In genomic region chr15:57323806-57324589, GRCh38 we compare ENCODE assay signal across 8 cellular contexts. TPM values are rescaled to one million over a fixed set of nuclear protein-coding genes. Genes with fewer than 3 reads are reported as not detected.
A peak's percentile ranks its signal among the peaks of the same experiment; 100 is the strongest.
DNase-seq lines count a peak whose midpoint lies in the region; ATAC-seq and TF ChIP-seq lines count a peak whose summit lies in the region.

No MANE protein-coding gene starts in this region.

- H3K27me3 Mint-ChIP-seq in activated T-cell treated with anti-CD3 and anti-CD28 coated beads, Interleukin-2, amount 50 U/mL, for 72 hours (ENCODE audit: low read depth): no peaks in the 10 kb centered on the region

- no peaks in the 10 kb centered on the region for H3K9me3 Mint-ChIP-seq in activated T-cell treated with anti-CD3 and anti-CD28 coated beads, Interleukin-2, amount 50 U/mL, for 72 hours

- peak overlapping the region; percentile 18 to 74 for H3K27ac ChIP-seq in breast epithelium

- peak; percentile 5 to 11 for DNase-seq in activated T-cell treated with anti-CD3 and anti-CD28 coated beads, Interleukin-2, amount 50 U/mL, for 72 hours
- no peak for DNase-seq in activated T-cell treated with anti-CD3 and anti-CD28 coated beads, Interleukin-2, amount 50 U/mL, for 1 hour
- peak; percentile 89 to 92 for DNase-seq in NCI-H526 (lab: John Stamatoyannopoulos, UW)
- peak in 1 of 2 donors; percentile 78 for DNase-seq in breast epithelium (ENCODE audit: low spot score in 2 of 2)
- no peak for DNase-seq in omental fat pad (ENCODE audit: low spot score)
- no peak for DNase-seq in inferior parietal cortex (ENCODE audit: extremely low spot score)
- no peak for DNase-seq in stimulated activated CD4-positive, alpha-beta T cell treated with anti-CD3 and anti-CD28 coated beads, Interleukin-4, amount 100 ng/mL, for 4 hours

- no peak for TF ChIP-seq POLR2A in breast epithelium (IDR thresholded peaks at IDR 0.05)

- H3K4me1 ChIP-seq in breast epithelium: no peaks in the 10 kb centered on the region

- peak; percentile 56 to 65 for ATAC-seq in activated T-cell treated with anti-CD3 and anti-CD28 coated beads, Interleukin-2, amount 50 U/mL, for 72 hours (replicated peaks in 1 of 2)
- ATAC-seq in omental fat pad (ENCODE audit: low FRiP score): peak; percentile 17
- ATAC-seq in GM21576 (IDR thresholded peaks at IDR 0.05; ENCODE audit: unreplicated experiment): no peak

- TF ChIP-seq CTCF in breast epithelium (IDR thresholded peaks at IDR 0.05): no peak
- no peak for TF ChIP-seq CTCF in omental fat pad (IDR thresholded peaks at IDR 0.05)

- H3K27me3 ChIP-seq in breast epithelium: no peaks in the 10 kb centered on the region

- H3K4me3 ChIP-seq in breast epithelium: peak overlapping the region in 1 of 3 donors; percentile 8

- no peaks in the 10 kb centered on the region for H3K36me3 ChIP-seq in breast epithelium

- H3K36me3 Mint-ChIP-seq in activated T-cell treated with anti-CD3 and anti-CD28 coated beads, Interleukin-2, amount 50 U/mL, for 72 hours (ENCODE audit: insufficient read depth in 2 of 2): no peaks in the 10 kb centered on the region

- peaks cover 7% of the 10 kb centered on the region for H3K4me1 Mint-ChIP-seq in activated T-cell treated with anti-CD3 and anti-CD28 coated beads, Interleukin-2, amount 50 U/mL, for 72 hours (ENCODE audit: low read depth)

- H3K4me3 Mint-ChIP-seq in activated T-cell treated with anti-CD3 and anti-CD28 coated beads, Interleukin-2, amount 50 U/mL, for 72 hours: no peak overlapping the region

- H3K27ac Mint-ChIP-seq in activated T-cell treated with anti-CD3 and anti-CD28 coated beads, Interleukin-2, amount 50 U/mL, for 72 hours: no peak overlapping the region

- intact Hi-C loops in breast epithelium (cut with DNase I; ENCODE audit: low total_unique reads): no loop called here

- no peaks in the 10 kb centered on the region for H3K9me3 ChIP-seq in breast epithelium

RNA-seq across cellular contexts. Expression of gene CGNL1, which starts 52.3 kb away (rescaled TPM):
- not detected for total RNA-seq in activated T-cell treated with anti-CD3 and anti-CD28 coated beads, Interleukin-2, amount 50 U/mL, for 72 hours
- total RNA-seq in breast epithelium (10 to 100 TPM in 2 of 3 donors, 1 to 10 TPM in 1; 5.4 to 24.9 (median 18.4) TPM), omental fat pad (10 to 100 TPM in 1 of 4 donors, 1 to 10 TPM in 3; 4.7 to 13.7 (median 7.3) TPM)

Comparison
In these comparisons a context has a peak if more than half of its experiments do, and no peak if none do; other contexts are left out.
1. DNase-seq: peak in activated T-cell treated with anti-CD3 and anti-CD28 coated beads, Interleukin-2, amount 50 U/mL, for 72 hours (2 of 2) and NCI-H526 (2 of 2); none in activated T-cell treated with anti-CD3 and anti-CD28 coated beads, Interleukin-2, amount 50 U/mL, for 1 hour (single experiment), omental fat pad (single experiment), inferior parietal cortex (single experiment) and stimulated activated CD4-positive, alpha-beta T cell treated with anti-CD3 and anti-CD28 coated beads, Interleukin-4, amount 100 ng/mL, for 4 hours (0 of 2).
2. RNA of gene CGNL1, which starts 52.3 kb away (total RNA-seq): 5.4 to 24.9 TPM in breast epithelium and 4.7 to 13.7 TPM in omental fat pad; not detected in activated T-cell treated with anti-CD3 and anti-CD28 coated beads, Interleukin-2, amount 50 U/mL, for 72 hours; every median in the first group is over 4 times any median in the second.